In genomic region chr12:110639336-110640178, GRCh38 we compare ENCODE assay signal across 11 cellular contexts. TPM values are rescaled to one million over a fixed set of nuclear protein-coding genes. Genes with fewer than 3 reads are reported as not detected.
DNase-seq lines count a peak whose midpoint lies in the region; ATAC-seq and TF ChIP-seq lines count a peak whose summit lies in the region.
"Had no signal": no experiment of that assay in that cellular context is flagged by ENCODE, and none has a peak within 500 bp of the region (broad histone marks: within the 10 kb centered on the region; RNA-seq: fewer than 3 reads in every experiment).

No MANE protein-coding gene starts in this region.

- ATAC-seq in HG02798 (IDR thresholded peaks at IDR 0.05; ENCODE audit: poor library complexity, unreplicated experiment), result no peak

- TF ChIP-seq CTCF in neural crest cell (conservative IDR thresholded peaks at IDR 0.05), result no peak

- H3K36me3 Mint-ChIP-seq in neural crest cell (ENCODE audit: low read depth), result peaks cover 6% of the 10 kb centered on the region

- H3K27ac Mint-ChIP-seq in neural crest cell (ENCODE audit: unreplicated experiment), result peak overlapping the region; percentile 60

- no peak overlapping the region for H3K4me3 Mint-ChIP-seq in neural crest cell

- DNase-seq in Ammon's horn (ENCODE audit: low spot score), result peak; percentile 27
- peak; percentile 84 for DNase-seq in MV-4-11 (lab: John Stamatoyannopoulos, UW)
- peak; percentile 59 for DNase-seq in dedifferentiated amniotic fluid mesenchymal stem cell (ENCODE audit: extremely low spot score)
- no peak for DNase-seq in neural crest cell (ENCODE audit: low read depth, low spot score)
- no peak for DNase-seq in ecto neural progenitor cell (ENCODE audit: low spot score)
- no peak for DNase-seq in NCI-H1694 (lab: John Stamatoyannopoulos, UW)
- no peak for DNase-seq in NCI-H1436 (lab: John Stamatoyannopoulos, UW)
- DNase-seq: activated CD4-positive, alpha-beta T cell treated with anti-CD3 and anti-CD28 coated beads for 48 hours; colonic mucosa; NCI-H526 had no signal

- no peaks in the 10 kb centered on the region for H3K27me3 Mint-ChIP-seq in neural crest cell (ENCODE audit: low read depth)

- H3K4me1 Mint-ChIP-seq in neural crest cell, result peaks cover 45% of the 10 kb centered on the region

- no peaks in the 10 kb centered on the region for H3K9me3 Mint-ChIP-seq in neural crest cell

RNA-seq across cellular contexts. Expression of gene TCTN1, which starts 25.6 kb away (rescaled TPM):
- 58.1 and 59.1 TPM in 2 replicates for total RNA-seq in neural crest cell

RNA-seq across cellular contexts. Expression of gene HVCN1, which starts 49.4 kb away (rescaled TPM):
- total RNA-seq in neural crest cell, result 3.8 and 4.9 TPM in 2 replicates

RNA-seq across cellular contexts. Expression of gene PPTC7, which starts 56.4 kb away (rescaled TPM):
- 12.3 and 13.4 TPM in 2 replicates for total RNA-seq in neural crest cell

Comparison
In these comparisons a context has a peak if more than half of its experiments do, and no peak if none do; other contexts are left out.
1. DNase-seq: peak in Ammon's horn (single experiment), MV-4-11 (single experiment) and dedifferentiated amniotic fluid mesenchymal stem cell (single experiment); none in neural crest cell (single experiment), ecto neural progenitor cell (single experiment), NCI-H1694 (single experiment) and NCI-H1436 (single experiment).